Comparison of ENCODE assay signal across 17 cellular contexts in genomic region chr16:69906838-69907301, GRCh38. TPM values are rescaled to one million over a fixed set of nuclear protein-coding genes. Genes with fewer than 3 reads are reported as not detected.
DNase-seq lines count a peak whose midpoint lies in the region; ATAC-seq, FAIRE-seq and TF ChIP-seq lines count a peak whose summit lies in the region.
"Had no signal": no experiment of that assay in that cellular context is flagged by ENCODE, and none has a peak within 500 bp of the region (broad histone marks: within the 10 kb centered on the region; RNA-seq: fewer than 3 reads in every experiment).

No MANE protein-coding gene starts in this region.

- H2BK120ac ChIP-seq in IMR-90 (ENCODE audit: low read depth, low read length), result peak overlapping the region; percentile 79

- intact Hi-C loops in IMR-90 (cut with micrococcal nuclease) (no loop called here), endothelial cell of umbilical vein (cut with micrococcal nuclease) (no loop called here), tibial artery (cut with DNase I; ENCODE audit: low total_unique reads) (no loop called here)

- H3K9me1 ChIP-seq in IMR-90 (ENCODE audit: insufficient read depth, low read length) (peaks cover 2% of the 10 kb centered on the region), endothelial cell of umbilical vein (replicated peaks; ENCODE audit: control insufficient read depth, extremely low read depth, insufficient read depth, low read length) (no peaks in the 10 kb centered on the region)

- WGBS in IMR-90 (ENCODE audit: extremely low coverage in 2 of 2, insufficient read length in 1 of 2), 2 experiments, result no CpG with 5 or more reads among the region's 3 CpGs

- CTCF ChIA-PET in IMR-90 (lab: Yijun Ruan, JAX) (interaction anchor here (1.3 to 1.4 kb wide), 2 partner anchors 23 to 24 kb away, joined by 4 to 6 read pairs; no protein-coding TSS in a partner anchor), endothelial cell of umbilical vein (lab: Charles Lee) (interaction anchor here (1.4 to 5.4 kb wide), 2 partner anchors 11 to 22 kb away, joined by 4 to 32 read pairs; no protein-coding TSS in a partner anchor)

- 0 out of 2 replicates have a peak overlapping the region, but pooled peaks have one; percentile 15 for H3K23ac ChIP-seq in IMR-90 (ENCODE audit: low read depth, low read length)

- H3K9me3 ChIP-seq in IMR-90 (ENCODE audit: control insufficient read depth, insufficient read depth, low read length) (no peaks in the 10 kb centered on the region), endothelial cell of umbilical vein (replicated peaks; ENCODE audit: control insufficient read depth, insufficient read depth, low read length) (no peaks in the 10 kb centered on the region), tibial artery (no peaks in the 10 kb centered on the region)

- DNase-seq in AG10803 (ENCODE audit: low read depth), result peak; percentile 89
- DNase-seq in IMR-90, result peak; percentile 96
- no peak for DNase-seq in endothelial cell of umbilical vein (ENCODE audit: low read depth, low spot score)
- DNase-seq in non-pigmented ciliary epithelial cell (ENCODE audit: low read depth), result peak; percentile 82
- DNase-seq in tibial artery, result no peak
- DNase-seq in retina, result no peak
- DNase-seq: activated CD4-positive, alpha-beta memory T cell treated with anti-CD3 and anti-CD28 coated beads for 36 hours; activated naive CD8-positive, alpha-beta T cell treated with anti-CD3 and anti-CD28 coated beads, Interleukin-2, amount 10 ng/mL, durations not matched to agents 7 days and 5 days; activated T-cell treated with anti-CD3 and anti-CD28 coated beads, Interleukin-2, amount 50 U/mL, for 72 hours; DMS53; NCI-H1417 treated with DMSO at 0.1 percent for 48 hours; right cardiac atrium had no signal

- H3K4me1 ChIP-seq in IMR-90 (ENCODE audit: control insufficient read depth, insufficient read depth, low read length), result peaks cover 9% of the 10 kb centered on the region
- no peaks in the 10 kb centered on the region for H3K4me1 ChIP-seq in endothelial cell of umbilical vein (ENCODE audit: control insufficient read depth, extremely low read depth, insufficient read depth, low read length)
- peaks cover 0 to 23% (median 10%) of the 10 kb centered on the region in 4 donors for H3K4me1 ChIP-seq in tibial artery

- TF ChIP-seq POLR2A in IMR-90 (IDR thresholded peaks at IDR 0.05; ENCODE audit: low read depth, low read length) (no peak), endothelial cell of umbilical vein (IDR thresholded peaks at IDR 0.05; ENCODE audit: low read depth, low read length) (no peak)

- no peak overlapping the region for H3K14ac ChIP-seq in IMR-90 (replicated peaks; ENCODE audit: low read depth, low read length)

- H3K9ac ChIP-seq in IMR-90 (ENCODE audit: low read depth, low read length) (no peak overlapping the region), endothelial cell of umbilical vein (replicated peaks; ENCODE audit: extremely low read depth, insufficient read depth, low read length) (no peak overlapping the region)
- H3K9ac ChIP-seq: KMS-11 had no signal

- ATAC-seq in IMR-90 (ENCODE audit: low read depth), result peak; percentile 95
- ATAC-seq in GM21825 (IDR thresholded peaks at IDR 0.05; ENCODE audit: unreplicated experiment), result no peak
- no peak for ATAC-seq in activated CD4-positive, CD25-positive, alpha-beta regulatory T cell treated with anti-CD3 and anti-CD28 coated beads, Interleukin-2, amount 50 U/mL, for 24 hours
- ATAC-seq: activated T-cell treated with anti-CD3 and anti-CD28 coated beads, Interleukin-2, amount 50 U/mL, for 72 hours; right cardiac atrium had no signal

- dilution Hi-C loops in IMR-90 (cut with HindIII; ENCODE audit: low sequenced_read_pairs, unreplicated experiment), result no loop called here
- dilution Hi-C loops in endothelial cell of umbilical vein (cut with MboI; ENCODE audit: extremely low pct_ligation_motif_present, low sequenced_read_pairs), result no loop called here

- FAIRE-seq in endothelial cell of umbilical vein (lab: Jason Lieb, UNC), result peak; percentile 4

- TF ChIP-seq CTCF in AG10803 (conservative IDR thresholded peaks at IDR 0.05; ENCODE audit: low read length) (no peak), IMR-90 (conservative IDR thresholded peaks at IDR 0.05; ENCODE audit: low read depth, low read length) (no peak), endothelial cell of umbilical vein (IDR thresholded peaks at IDR 0.05; ENCODE audit: extremely low read depth in 1 of 2, insufficient read depth in 1 of 2, low read depth in 1 of 2, low read length in 2 of 2) (no peak), tibial artery (IDR thresholded peaks at IDR 0.05) (no peak)

- H3K79me2 ChIP-seq in endothelial cell of umbilical vein (ENCODE audit: control insufficient read depth, insufficient read depth, low read length), result no peaks in the 10 kb centered on the region

- H3K4ac ChIP-seq in IMR-90 (ENCODE audit: low read depth, low read length), result peak overlapping the region; percentile 38; the same call in 1 of the 2 replicates

- H3K27ac ChIP-seq in IMR-90 (ENCODE audit: insufficient read depth, low read length) (peak overlapping the region; percentile 61; the same call in 1 of the 2 replicates), endothelial cell of umbilical vein (ENCODE audit: insufficient read depth, low read depth, low read length) (no peak overlapping the region), tibial artery (no peak overlapping the region)
- H3K27ac ChIP-seq: KMS-11, RWPE1 had no signal

- H4K8ac ChIP-seq in IMR-90 (ENCODE audit: low read depth in 2 of 2, low read length in 2 of 2), result peak overlapping the region in 1 of 2 experiments; percentile 35; a peak in 1 of 4 replicates

- H4K20me1 ChIP-seq in IMR-90 (ENCODE audit: insufficient read depth, low read length) (no peaks in the 10 kb centered on the region; the same call in 1 of the 2 replicates), endothelial cell of umbilical vein (replicated peaks; ENCODE audit: control insufficient read depth, extremely low read depth, insufficient read depth, low read length) (no peaks in the 10 kb centered on the region)

- no peaks in the 10 kb centered on the region for H3K27me3 ChIP-seq in IMR-90 (ENCODE audit: control insufficient read depth, insufficient read depth, low read length)
- no peaks in the 10 kb centered on the region for H3K27me3 ChIP-seq in endothelial cell of umbilical vein (ENCODE audit: control insufficient read depth in 2 of 2, insufficient read depth in 2 of 2, low read length in 2 of 2)
- no peaks in the 10 kb centered on the region for H3K27me3 ChIP-seq in tibial artery

- POLR2A ChIA-PET in IMR-90 (lab: Charles Lee; ENCODE audit: unreplicated experiment) (interaction anchor here (0.6 kb wide), 1 partner anchor 100 kb away, joined by 4 read pairs; no protein-coding TSS in a partner anchor), endothelial cell of umbilical vein (lab: Charles Lee) (no interaction called here)

- no peak overlapping the region for H3K4me3 ChIP-seq in AG10803 (ENCODE audit: low read length)
- H3K4me3 ChIP-seq in IMR-90 (ENCODE audit: insufficient read depth, low read depth, low read length), result no peak overlapping the region
- no peak overlapping the region for H3K4me3 ChIP-seq in endothelial cell of umbilical vein (replicated peaks in 1 of 3; ENCODE audit: insufficient read depth in 1 of 3, low read depth in 1 of 3, low read length in 3 of 3)
- H3K4me3 ChIP-seq in tibial artery, result no peak overlapping the region

- H2AFZ ChIP-seq in IMR-90 (replicated peaks; ENCODE audit: low read length, poor library complexity), result peak overlapping the region; percentile 7
- H2AFZ ChIP-seq in endothelial cell of umbilical vein (ENCODE audit: low read depth, low read length), result no peak overlapping the region

- H3K4me2 ChIP-seq in IMR-90 (ENCODE audit: low read depth, low read length), result peak overlapping the region; percentile 82; the same call in 1 of the 2 replicates
- no peak overlapping the region for H3K4me2 ChIP-seq in endothelial cell of umbilical vein (ENCODE audit: insufficient read depth, low read length)
- H3K4me2 ChIP-seq: KMS-11 had no signal

- BruUV-seq in IMR-90 (replicated peaks; lab: Mats Ljungman, UMichigan) (no TSS peak), endothelial cell of umbilical vein (replicated peaks; lab: Mats Ljungman, UMichigan) (no TSS peak)

- 0 out of 3 replicates have a peak overlapping the region, but pooled peaks have one; percentile 87 for H2BK15ac ChIP-seq in IMR-90 (ENCODE audit: low read depth, low read length)

- peak overlapping the region; percentile 83; the same call in 1 of the 2 replicates for H3K18ac ChIP-seq in IMR-90 (ENCODE audit: low read depth, low read length)

- H2BK5ac ChIP-seq in IMR-90 (ENCODE audit: low read depth, low read length, poor library complexity, severe bottlenecking), result peak overlapping the region; percentile 92

- TF ChIP-seq RAD21 in IMR-90 (IDR thresholded peaks at IDR 0.05; ENCODE audit: low read length), result no peak

- H2AK5ac ChIP-seq in IMR-90 (ENCODE audit: low read depth, low read length), result peak overlapping the region; percentile 61; the same call in 1 of the 2 replicates

- H3K56ac ChIP-seq in IMR-90 (ENCODE audit: extremely low read depth, insufficient read depth, low read length), result no peak overlapping the region; the same call in 1 of the 2 replicates

- peak overlapping the region; percentile 81 for H4K91ac ChIP-seq in IMR-90 (ENCODE audit: insufficient read depth, low read depth, low read length)

- peak overlapping the region; percentile 58 for H2BK20ac ChIP-seq in IMR-90 (ENCODE audit: low read depth, low read length)

- H3K79me1 ChIP-seq in IMR-90 (ENCODE audit: low read depth in 1 of 2, low read length in 2 of 2), result peaks cover 0 to 7% of the 10 kb centered on the region in 2 experiments; a peak in 1 of 4 replicates

- no peak overlapping the region for H2AK9ac ChIP-seq in IMR-90 (replicated peaks; ENCODE audit: low read depth, low read length, poor library complexity)

- peak overlapping the region; percentile 53; the same call in 1 of the 2 replicates for H4K5ac ChIP-seq in IMR-90 (ENCODE audit: low read depth, low read length)

- in situ Hi-C loops in IMR-90 (cut with MboI; ENCODE audit: low sequenced_read_pairs), result no loop called here

- H3K36me3 ChIP-seq in IMR-90 (ENCODE audit: control insufficient read depth, insufficient read depth, low read length) (peaks cover 10% of the 10 kb centered on the region), endothelial cell of umbilical vein (ENCODE audit: control insufficient read depth in 2 of 2, extremely low read depth in 1 of 2, insufficient read depth in 2 of 2, low read length in 2 of 2) (peaks cover 0 to 6% of the 10 kb centered on the region in 2 experiments), tibial artery (peaks cover 8 to 23% (median 10%) of the 10 kb centered on the region in 3 donors)

RNA-seq across cellular contexts. Expression of gene CLEC18A, which starts 44.3 kb away (rescaled TPM):
- total RNA-seq in IMR-90 (2012; rRNA removed) (under 0.01 TPM in 1 of 2 replicates, not detected in the other), endothelial cell of umbilical vein (0.46 and 0.51 TPM in 2 replicates)
- polyA plus RNA-seq in IMR-90 (2012; rRNA removed) (0.04 TPM in 1 of 2 replicates, not detected in the other), endothelial cell of umbilical vein (0.35 and 0.65 TPM in 2 replicates)
- 0.02 TPM in 1 of 2 replicates, not detected in the other for polyA plus RNA-seq in IMR-90 (2012; cell fraction: cytosol; rRNA removed)
- polyA plus RNA-seq in IMR-90 (2012; cell fraction: nucleus; rRNA removed; ENCODE audit: low replicate concordance), result 0.41 and 0.85 TPM in 2 replicates
- polyA plus RNA-seq in endothelial cell of umbilical vein (2011; cell fraction: cytosol; rRNA removed), result 0.04 TPM in 2 replicates
- 2.2 and 3.4 TPM in 2 replicates for polyA plus RNA-seq in endothelial cell of umbilical vein (2011; cell fraction: nucleus; rRNA removed)
- 0.18 and 0.36 TPM in 2 replicates for polyA plus RNA-seq in endothelial cell of umbilical vein (2012)
- polyA minus RNA-seq in endothelial cell of umbilical vein, result 0.42 and 0.75 TPM in 2 replicates
- polyA minus RNA-seq in endothelial cell of umbilical vein (2011; cell fraction: cytosol; rRNA and poly(A)+ RNA removed), result not detected
- 1.6 and 1.7 TPM in 2 replicates for polyA minus RNA-seq in endothelial cell of umbilical vein (2011; cell fraction: nucleus; rRNA and poly(A)+ RNA removed)
- polyA plus RNA-seq: CD14-positive monocyte had no signal

Comparison
In these comparisons a context has a peak if more than half of its experiments do, and no peak if none do; other contexts are left out.
1. DNase-seq: peak in AG10803 (single experiment), IMR-90 (single experiment) and non-pigmented ciliary epithelial cell (single experiment); none in endothelial cell of umbilical vein (single experiment), tibial artery (0 of 2) and retina (single experiment).